In the genomic region with DNA sequence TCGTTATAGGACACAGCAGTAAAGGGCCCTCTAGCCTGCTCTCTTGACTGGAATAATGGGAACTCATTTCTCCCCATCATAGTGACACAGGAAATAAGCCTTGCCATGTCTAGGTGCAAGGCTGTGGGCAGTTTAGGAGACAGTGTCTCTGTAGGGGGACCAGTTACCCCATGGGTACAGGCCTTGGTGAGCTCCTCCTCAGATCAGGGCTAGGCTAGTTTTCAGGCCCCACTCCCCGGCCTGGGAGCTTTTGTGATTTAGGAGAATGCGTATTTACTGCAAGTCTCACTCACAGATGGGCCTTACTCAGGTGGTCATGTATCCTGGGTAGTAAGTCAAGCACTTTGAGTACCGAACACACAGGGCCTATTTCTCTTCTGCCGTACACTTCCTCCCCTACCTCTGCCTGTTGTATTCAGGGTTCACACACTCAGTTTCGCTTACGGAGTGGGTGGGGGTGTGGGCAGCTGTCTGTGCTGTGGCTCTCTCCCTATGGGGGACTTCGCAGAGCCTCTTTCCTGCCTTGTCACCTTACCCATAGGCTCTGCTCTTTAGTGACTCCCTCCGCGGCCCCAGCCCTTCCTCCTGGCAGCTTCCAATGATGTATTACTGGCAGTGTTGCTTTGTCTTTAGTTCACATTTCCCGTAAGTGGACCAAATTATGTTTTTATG, we compare ENCODE assay signal across 8 cellular contexts. TPM values are rescaled to one million over a fixed set of nuclear protein-coding genes. Genes with fewer than 3 reads are reported as not detected.
DNase-seq lines count a peak whose midpoint lies in the region; ATAC-seq and TF ChIP-seq lines count a peak whose summit lies in the region.

No MANE protein-coding gene starts in this region.

- H3K4me3 Mint-ChIP-seq in activated naive CD4-positive, alpha-beta T cell treated with anti-CD3 and anti-CD28 coated beads, Interleukin-2, amount 10 ng/mL, durations not matched to agents 7 days and 5 days: no peak overlapping the region
- no peak overlapping the region for H3K4me3 Mint-ChIP-seq in progenitor cell of endocrine pancreas (ENCODE audit: low read depth)

- H3K27me3 Mint-ChIP-seq in activated naive CD4-positive, alpha-beta T cell treated with anti-CD3 and anti-CD28 coated beads, Interleukin-2, amount 10 ng/mL, durations not matched to agents 7 days and 5 days: no peaks in the 10 kb centered on the region
- no peaks in the 10 kb centered on the region for H3K27me3 Mint-ChIP-seq in progenitor cell of endocrine pancreas

- peaks cover 36% of the 10 kb centered on the region for H3K4me1 Mint-ChIP-seq in activated naive CD4-positive, alpha-beta T cell treated with anti-CD3 and anti-CD28 coated beads, Interleukin-2, amount 10 ng/mL, durations not matched to agents 7 days and 5 days
- H3K4me1 Mint-ChIP-seq in progenitor cell of endocrine pancreas (ENCODE audit: low read depth): peaks cover 19% of the 10 kb centered on the region

- peak overlapping the region; percentile 74 for H3K27ac Mint-ChIP-seq in activated naive CD4-positive, alpha-beta T cell treated with anti-CD3 and anti-CD28 coated beads, Interleukin-2, amount 10 ng/mL, durations not matched to agents 7 days and 5 days
- H3K27ac Mint-ChIP-seq in progenitor cell of endocrine pancreas: peak overlapping the region; percentile 31

- CTCF ChIA-PET in activated naive CD4-positive, alpha-beta T cell treated with anti-CD3 and anti-CD28 coated beads, Interleukin-2, amount 10 ng/mL, durations not matched to agents 7 days and 5 days (lab: Charles Lee): no interaction called here

- ATAC-seq in HG03432 (IDR thresholded peaks at IDR 0.05; ENCODE audit: unreplicated experiment) (peak; percentile 90), GM18861 (IDR thresholded peaks at IDR 0.05; ENCODE audit: unreplicated experiment) (no peak)

- TF ChIP-seq CTCF in progenitor cell of endocrine pancreas (IDR thresholded peaks at IDR 0.05; ENCODE audit: unreplicated experiment): no peak

- peaks cover 11% of the 10 kb centered on the region for H3K36me3 Mint-ChIP-seq in activated naive CD4-positive, alpha-beta T cell treated with anti-CD3 and anti-CD28 coated beads, Interleukin-2, amount 10 ng/mL, durations not matched to agents 7 days and 5 days
- peaks cover 6% of the 10 kb centered on the region for H3K36me3 Mint-ChIP-seq in progenitor cell of endocrine pancreas (ENCODE audit: insufficient read depth)

- H3K9me3 Mint-ChIP-seq in activated naive CD4-positive, alpha-beta T cell treated with anti-CD3 and anti-CD28 coated beads, Interleukin-2, amount 10 ng/mL, durations not matched to agents 7 days and 5 days: no peaks in the 10 kb centered on the region
- no peaks in the 10 kb centered on the region for H3K9me3 Mint-ChIP-seq in progenitor cell of endocrine pancreas (ENCODE audit: low read depth)

- DNase-seq in GM19238 (ENCODE audit: insufficient read length, low spot score) (peak; percentile 81), progenitor cell of endocrine pancreas (ENCODE audit: low spot score, unreplicated experiment) (no peak), D341Med (ENCODE audit: low spot score) (no peak), NCI-H524 (lab: John Stamatoyannopoulos, UW) (no peak), mucosa of gallbladder (ENCODE audit: low spot score) (no peak)
- DNase-seq in activated naive CD4-positive, alpha-beta T cell treated with anti-CD3 and anti-CD28 coated beads, Interleukin-2, amount 10 ng/mL, durations not matched to agents 7 days and 5 days: peak; percentile 75

RNA-seq across cellular contexts. Expression of a gene that starts 34.2 kb away (rescaled TPM):
- total RNA-seq in progenitor cell of endocrine pancreas (48.1 and 53.4 TPM in 2 replicates), mucosa of gallbladder (31.4 TPM)

Comparison
In these comparisons a context has a peak if more than half of its experiments do, and no peak if none do; other contexts are left out.
1. DNase-seq: peak in GM19238 (single experiment) and activated naive CD4-positive, alpha-beta T cell treated with anti-CD3 and anti-CD28 coated beads, Interleukin-2, amount 10 ng/mL, durations not matched to agents 7 days and 5 days (single experiment); none in progenitor cell of endocrine pancreas (single experiment), D341Med (single experiment), NCI-H524 (0 of 2) and mucosa of gallbladder (single experiment).